In the genomic region with DNA sequence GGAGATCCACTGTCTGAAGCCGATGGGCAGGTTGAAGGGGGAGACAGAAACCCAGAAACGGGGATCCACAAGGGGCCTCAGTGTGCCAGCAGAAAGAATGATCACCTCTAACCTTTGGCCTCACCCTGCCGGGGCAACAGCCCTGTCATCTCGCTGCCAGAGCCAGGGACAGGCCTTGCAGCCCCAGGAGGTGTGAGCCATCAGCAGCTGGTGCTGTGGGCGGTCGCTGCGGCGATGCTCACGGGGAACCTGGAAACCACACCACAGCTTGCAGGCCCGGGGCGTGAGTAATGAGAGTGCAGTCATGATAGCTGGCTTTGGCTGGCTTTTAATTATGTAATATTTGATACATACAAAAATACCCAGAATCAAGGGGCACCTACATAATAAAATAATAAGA, we compare ENCODE assay signal across 8 cellular contexts.
A peak's percentile ranks its signal among the peaks of the same experiment; 100 is the strongest.
DNase-seq lines count a peak whose midpoint lies in the region; ATAC-seq and TF ChIP-seq lines count a peak whose summit lies in the region.

No MANE protein-coding gene starts in this region.

- no peak overlapping the region for H3K4me3 ChIP-seq in GM06990 (replicated peaks; ENCODE audit: low read depth, low read length)

- no peak overlapping the region for H3K4me3 Mint-ChIP-seq in activated naive CD8-positive, alpha-beta T cell

- peaks cover 2% of the 10 kb centered on the region for H3K36me3 Mint-ChIP-seq in activated naive CD8-positive, alpha-beta T cell

- H3K27me3 Mint-ChIP-seq in activated naive CD8-positive, alpha-beta T cell, result peaks cover 5% of the 10 kb centered on the region

- no peak for TF ChIP-seq CTCF in GM06990 (IDR thresholded peaks at IDR 0.05; ENCODE audit: insufficient read depth, low read length, poor library complexity, severe bottlenecking)

- ATAC-seq in HG02678 (IDR thresholded peaks at IDR 0.05; ENCODE audit: unreplicated experiment), result peak; percentile 81
- no peak for ATAC-seq in HG03095 (IDR thresholded peaks at IDR 0.05; ENCODE audit: unreplicated experiment)
- no peak for ATAC-seq in GM18858 (IDR thresholded peaks at IDR 0.05; ENCODE audit: unreplicated experiment)

- H3K9me3 Mint-ChIP-seq in activated naive CD8-positive, alpha-beta T cell (ENCODE audit: low read depth), result no peaks in the 10 kb centered on the region

- peaks cover 17% of the 10 kb centered on the region for H3K4me1 Mint-ChIP-seq in activated naive CD8-positive, alpha-beta T cell (ENCODE audit: low read depth)

- H3K27ac Mint-ChIP-seq in activated naive CD8-positive, alpha-beta T cell, result peak overlapping the region; percentile 16

- H3K27me3 ChIP-seq in GM06990 (replicated peaks; ENCODE audit: control insufficient read depth, insufficient read depth, low read length), result no peaks in the 10 kb centered on the region

- DNase-seq in GM06990 (ENCODE audit: extremely low read depth, insufficient read length) (peak; percentile 67), SW480 (ENCODE audit: low spot score) (peak; percentile 83), NCI-H510A treated with DMSO at 0.1 percent for 48 hours (lab: John Stamatoyannopoulos, UW) (no peak)
- DNase-seq in stimulated activated CD4-positive, alpha-beta T cell treated with anti-CD3 and anti-CD28 coated beads, Interleukin-15, amount 100 ng/mL, for 1 hour (ENCODE audit: low read depth in 1 of 2, low spot score in 1 of 2), result peak; percentile 39 to 59

- no peaks in the 10 kb centered on the region for H3K36me3 ChIP-seq in GM06990 (ENCODE audit: control insufficient read depth, insufficient read depth, low read length)
